ENCODE assay signal across 13 cellular contexts in the genomic region with DNA sequence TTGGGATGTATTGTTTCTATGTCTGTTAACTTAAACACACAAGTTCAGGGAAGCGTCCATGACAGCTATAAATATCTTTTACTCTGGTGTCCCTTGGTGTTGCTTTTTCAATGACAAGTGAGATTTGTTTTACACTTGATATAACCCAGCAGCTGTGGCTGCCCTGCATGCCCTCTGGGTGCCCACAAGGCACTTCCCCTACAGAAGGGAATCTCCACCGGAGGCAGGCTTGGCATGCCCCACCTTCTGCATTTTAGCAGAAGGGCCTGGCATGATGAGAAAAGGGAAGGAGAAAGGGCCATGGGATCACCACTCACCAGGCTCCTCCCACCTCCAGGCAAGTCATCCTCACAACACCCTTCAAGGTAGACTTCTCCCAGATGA. TPM values are rescaled to one million over a fixed set of nuclear protein-coding genes. Genes with fewer than 3 reads are reported as not detected.
DNase-seq lines count a peak whose midpoint lies in the region; ATAC-seq and TF ChIP-seq lines count a peak whose summit lies in the region.
"Had no signal": no experiment of that assay in that cellular context is flagged by ENCODE, and none has a peak within 500 bp of the region (broad histone marks: within the 10 kb centered on the region; RNA-seq: fewer than 3 reads in every experiment).

No MANE protein-coding gene starts in this region.

- no peak overlapping the region for H3K4me3 Mint-ChIP-seq in activated CD8-positive, alpha-beta memory T cell treated with anti-CD3 and anti-CD28 coated beads, Interleukin-2, amount 10 ng/mL, durations not matched to agents 7 days and 5 days
- H3K4me3 Mint-ChIP-seq: GM23338; T-helper 1 cell treated with Interleukin-12 subunit alpha and Interleukin-12 subunit beta and Interleukin-4 antibody, amounts not matched to agents 30 μg/mL and 1 μg/mL, for 36 hours had no signal

- H3K27ac ChIP-seq in OCI-LY1 (ENCODE audit: low read depth, low read length, poor library complexity, severe bottlenecking) = peak overlapping the region; percentile 85
- H3K27ac ChIP-seq in neutrophil = peak overlapping the region; percentile 92
- H3K27ac ChIP-seq: parathyroid adenoma had no signal

- no peaks in the 10 kb centered on the region for H3K9me3 Mint-ChIP-seq in activated CD8-positive, alpha-beta memory T cell treated with anti-CD3 and anti-CD28 coated beads, Interleukin-2, amount 10 ng/mL, durations not matched to agents 7 days and 5 days (ENCODE audit: low read depth)
- H3K9me3 Mint-ChIP-seq: GM23338; T-helper 1 cell treated with Interleukin-12 subunit alpha and Interleukin-12 subunit beta and Interleukin-4 antibody, amounts not matched to agents 30 μg/mL and 1 μg/mL, for 36 hours had no signal

- peak; percentile 5 for ATAC-seq in Right ventricle myocardium superior (ENCODE audit: poor library complexity)
- no peak for ATAC-seq in HG03520 (IDR thresholded peaks at IDR 0.05; ENCODE audit: unreplicated experiment)
- ATAC-seq in activated CD8-positive, alpha-beta memory T cell treated with anti-CD3 and anti-CD28 coated beads, Interleukin-2, amount 10 ng/mL, durations not matched to agents 7 days and 5 days = no peak
- ATAC-seq: esophagus mucosa, GM23338 had no signal

- H3K79me2 ChIP-seq in OCI-LY1 (ENCODE audit: insufficient read depth, low read length) = 0 out of 2 replicates have a peak, but pooled peaks cover 6% of the 10 kb centered on the region

- CTCF ChIA-PET in activated CD8-positive, alpha-beta memory T cell treated with anti-CD3 and anti-CD28 coated beads, Interleukin-2, amount 10 ng/mL, durations not matched to agents 7 days and 5 days (lab: Charles Lee) = interaction anchor here (1.2 to 3.5 kb wide), 2 partner anchors 8 to 17 kb away, joined by 3 to 19 read pairs; no protein-coding TSS in a partner anchor

- H3K27me3 ChIP-seq in OCI-LY1 (ENCODE audit: insufficient read depth, low read length) (no peaks in the 10 kb centered on the region), neutrophil (no peaks in the 10 kb centered on the region)

- DNase-seq in Ammon's horn (ENCODE audit: low spot score) (peak; percentile 65), Right ventricle myocardium superior (peak; percentile 76), DMS53 treated with DMSO at 0.1 percent for 48 hours (lab: John Stamatoyannopoulos, UW; ENCODE audit: unreplicated experiment) (no peak), NCI-H2107 (lab: John Stamatoyannopoulos, UW) (no peak)
- DNase-seq in activated CD8-positive, alpha-beta memory T cell treated with anti-CD3 and anti-CD28 coated beads, Interleukin-2, amount 10 ng/mL, durations not matched to agents 7 days and 5 days = no peak
- DNase-seq: NCI-H748 treated with DMSO at 0.1 percent for 48 hours had no signal

- H3K36me3 ChIP-seq in OCI-LY1 (ENCODE audit: insufficient read depth, low read length) (peaks cover 16% of the 10 kb centered on the region; the same call in 1 of the 2 replicates), neutrophil (peaks cover 5% of the 10 kb centered on the region)

- no peak overlapping the region for H2AFZ ChIP-seq in OCI-LY1 (ENCODE audit: low read length)
- H2AFZ ChIP-seq: GM23338, parathyroid adenoma had no signal

- H3K4me3 ChIP-seq in OCI-LY1 (ENCODE audit: low read depth, low read length, poor library complexity, severe bottlenecking) = peak overlapping the region; percentile 34
- H3K4me3 ChIP-seq in neutrophil (ENCODE audit: low read depth in 1 of 2, low read length in 1 of 2) = peak overlapping the region; percentile 31 to 38
- H3K4me3 ChIP-seq: GM23338 had no signal

- peak overlapping the region; percentile 16; the same call in 1 of the 2 replicates for H3K9ac ChIP-seq in OCI-LY1 (ENCODE audit: low read length)
- H3K9ac ChIP-seq: parathyroid adenoma had no signal

- 0 out of 2 replicates have a peak, but pooled peaks cover 5% of the 10 kb centered on the region for H3F3A ChIP-seq in OCI-LY1 (ENCODE audit: insufficient read depth, low read length)

- intact Hi-C loops in Right ventricle myocardium superior (cut with DNase I) = no loop called here

- H3K27ac Mint-ChIP-seq in activated CD8-positive, alpha-beta memory T cell treated with anti-CD3 and anti-CD28 coated beads, Interleukin-2, amount 10 ng/mL, durations not matched to agents 7 days and 5 days = no peak overlapping the region
- H3K27ac Mint-ChIP-seq: GM23338; T-helper 1 cell treated with Interleukin-12 subunit alpha and Interleukin-12 subunit beta and Interleukin-4 antibody, amounts not matched to agents 30 μg/mL and 1 μg/mL, for 36 hours had no signal

- H3K9me3 ChIP-seq in OCI-LY1 (ENCODE audit: low read length) = no peaks in the 10 kb centered on the region
- no peaks in the 10 kb centered on the region for H3K9me3 ChIP-seq in neutrophil

- H3K36me3 Mint-ChIP-seq in activated CD8-positive, alpha-beta memory T cell treated with anti-CD3 and anti-CD28 coated beads, Interleukin-2, amount 10 ng/mL, durations not matched to agents 7 days and 5 days = no peaks in the 10 kb centered on the region

- H3K27me3 Mint-ChIP-seq in activated CD8-positive, alpha-beta memory T cell treated with anti-CD3 and anti-CD28 coated beads, Interleukin-2, amount 10 ng/mL, durations not matched to agents 7 days and 5 days = no peaks in the 10 kb centered on the region

- no peak for TF ChIP-seq CTCF in OCI-LY1 (IDR thresholded peaks at IDR 0.05; ENCODE audit: low read length)
- peak; percentile 76 for TF ChIP-seq CTCF in neutrophil (IDR thresholded peaks at IDR 0.05)

- H3K9me2 ChIP-seq in OCI-LY1 (ENCODE audit: low read depth, low read length) = no peaks in the 10 kb centered on the region

- H3K4me1 ChIP-seq in OCI-LY1 (ENCODE audit: insufficient read depth, low read length, severe bottlenecking) (peaks cover 92% of the 10 kb centered on the region), neutrophil (ENCODE audit: control insufficient read depth in 1 of 2, insufficient read depth in 1 of 2, low read depth in 1 of 2, low read length in 1 of 2) (peaks cover 73 to 80% of the 10 kb centered on the region in 2 experiments)

- no peaks in the 10 kb centered on the region for H4K20me1 ChIP-seq in OCI-LY1 (ENCODE audit: insufficient read depth, low read length)

- peak overlapping the region; percentile 60; the same call in 1 of the 2 replicates for H3K4me2 ChIP-seq in OCI-LY1 (ENCODE audit: low read length)
- H3K4me2 ChIP-seq: GM23338 had no signal

- peaks cover 53% of the 10 kb centered on the region for H3K4me1 Mint-ChIP-seq in activated CD8-positive, alpha-beta memory T cell treated with anti-CD3 and anti-CD28 coated beads, Interleukin-2, amount 10 ng/mL, durations not matched to agents 7 days and 5 days

RNA-seq across cellular contexts. Expression of gene ATP6V1E2, which starts 5.7 kb away (rescaled TPM):
- total RNA-seq in Right ventricle myocardium superior = 6.0 TPM
- total RNA-seq in activated CD8-positive, alpha-beta memory T cell treated with anti-CD3 and anti-CD28 coated beads, Interleukin-2, amount 10 ng/mL, durations not matched to agents 7 days and 5 days = 1 to 10 TPM; 6.0 to 8.2 TPM

RNA-seq across cellular contexts. Expression of gene RHOQ, which starts 5.8 kb away (rescaled TPM):
- total RNA-seq in Right ventricle myocardium superior = 442 TPM
- 10 to 100 TPM; 11.4 to 14.5 TPM for total RNA-seq in activated CD8-positive, alpha-beta memory T cell treated with anti-CD3 and anti-CD28 coated beads, Interleukin-2, amount 10 ng/mL, durations not matched to agents 7 days and 5 days

Comparison
In these comparisons a context has a peak if more than half of its experiments do, and no peak if none do; other contexts are left out.
1. DNase-seq: peak in Ammon's horn (single experiment) and Right ventricle myocardium superior (single experiment); none in DMS53 treated with DMSO at 0.1 percent for 48 hours (single experiment), activated CD8-positive, alpha-beta memory T cell treated with anti-CD3 and anti-CD28 coated beads, Interleukin-2, amount 10 ng/mL, durations not matched to agents 7 days and 5 days (single experiment) and NCI-H2107 (single experiment).
2. RNA of gene RHOQ, which starts 5.8 kb away (total RNA-seq): 442 TPM in Right ventricle myocardium superior (single experiment); 11.4 to 14.5 TPM in activated CD8-positive, alpha-beta memory T cell treated with anti-CD3 and anti-CD28 coated beads, Interleukin-2, amount 10 ng/mL, durations not matched to agents 7 days and 5 days; every median in the first group is over 10 times any median in the second.